Comparison of ENCODE assay signal across 1 cellular context in the genomic region with DNA sequence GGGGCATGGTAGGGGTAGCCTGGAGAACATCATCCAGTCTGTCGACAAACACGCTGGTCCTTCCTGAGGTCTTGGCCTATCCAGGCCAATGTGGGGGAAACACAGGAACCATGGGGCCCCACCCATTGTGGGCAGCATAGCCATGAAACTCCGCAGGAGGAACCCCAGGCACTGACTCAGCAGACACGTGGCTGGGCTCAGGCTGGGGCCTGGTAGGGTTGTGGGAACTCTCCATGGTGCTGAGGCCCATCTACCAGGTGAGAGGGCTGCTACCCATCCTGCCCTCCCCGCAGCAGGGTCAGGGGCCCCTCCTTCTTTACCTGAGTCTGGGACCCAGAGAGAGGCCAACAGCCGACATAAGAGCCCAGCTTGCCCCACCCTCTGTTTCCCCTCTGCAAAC.
A peak's percentile ranks its signal among the peaks of the same experiment; 100 is the strongest.
TF ChIP-seq lines count a peak whose summit lies in the region.

No MANE protein-coding gene starts in this region.

TF ChIP-seq in HepG2, 621 proteins besides CTCF, POLR2A, EP300 and RAD21 (continued from another document):
- TF ChIP-seq, protein P1, sequence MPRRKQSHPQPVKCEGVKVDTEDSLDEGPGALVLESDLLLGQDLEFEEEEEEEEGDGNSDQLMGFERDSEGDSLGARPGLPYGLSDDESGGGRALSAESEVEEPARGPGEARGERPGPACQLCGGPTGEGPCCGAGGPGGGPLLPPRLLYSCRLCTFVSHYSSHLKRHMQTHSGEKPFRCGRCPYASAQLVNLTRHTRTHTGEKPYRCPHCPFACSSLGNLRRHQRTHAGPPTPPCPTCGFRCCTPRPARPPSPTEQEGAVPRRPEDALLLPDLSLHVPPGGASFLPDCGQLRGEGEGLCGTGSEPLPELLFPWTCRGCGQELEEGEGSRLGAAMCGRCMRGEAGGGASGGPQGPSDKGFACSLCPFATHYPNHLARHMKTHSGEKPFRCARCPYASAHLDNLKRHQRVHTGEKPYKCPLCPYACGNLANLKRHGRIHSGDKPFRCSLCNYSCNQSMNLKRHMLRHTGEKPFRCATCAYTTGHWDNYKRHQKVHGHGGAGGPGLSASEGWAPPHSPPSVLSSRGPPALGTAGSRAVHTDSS (CRISPR knock-in tag; conservative IDR thresholded peaks at IDR 0.05) = no peak
- TF ChIP-seq CHD4 (IDR thresholded peaks at IDR 0.05; ENCODE audit: borderline replicate concordance, low read length) = no peak
- peak; percentile 55; the same call in 1 of the 2 replicates for TF ChIP-seq HES4 (CRISPR knock-in tag; IDR thresholded peaks at IDR 0.05; ENCODE audit: borderline replicate concordance)
- TF ChIP-seq FOXA3 (CRISPR knock-in tag; IDR thresholded peaks at IDR 0.05) = 0 out of 2 replicates have a peak, but pooled peaks have one; percentile 11
- TF ChIP-seq, protein P2, sequence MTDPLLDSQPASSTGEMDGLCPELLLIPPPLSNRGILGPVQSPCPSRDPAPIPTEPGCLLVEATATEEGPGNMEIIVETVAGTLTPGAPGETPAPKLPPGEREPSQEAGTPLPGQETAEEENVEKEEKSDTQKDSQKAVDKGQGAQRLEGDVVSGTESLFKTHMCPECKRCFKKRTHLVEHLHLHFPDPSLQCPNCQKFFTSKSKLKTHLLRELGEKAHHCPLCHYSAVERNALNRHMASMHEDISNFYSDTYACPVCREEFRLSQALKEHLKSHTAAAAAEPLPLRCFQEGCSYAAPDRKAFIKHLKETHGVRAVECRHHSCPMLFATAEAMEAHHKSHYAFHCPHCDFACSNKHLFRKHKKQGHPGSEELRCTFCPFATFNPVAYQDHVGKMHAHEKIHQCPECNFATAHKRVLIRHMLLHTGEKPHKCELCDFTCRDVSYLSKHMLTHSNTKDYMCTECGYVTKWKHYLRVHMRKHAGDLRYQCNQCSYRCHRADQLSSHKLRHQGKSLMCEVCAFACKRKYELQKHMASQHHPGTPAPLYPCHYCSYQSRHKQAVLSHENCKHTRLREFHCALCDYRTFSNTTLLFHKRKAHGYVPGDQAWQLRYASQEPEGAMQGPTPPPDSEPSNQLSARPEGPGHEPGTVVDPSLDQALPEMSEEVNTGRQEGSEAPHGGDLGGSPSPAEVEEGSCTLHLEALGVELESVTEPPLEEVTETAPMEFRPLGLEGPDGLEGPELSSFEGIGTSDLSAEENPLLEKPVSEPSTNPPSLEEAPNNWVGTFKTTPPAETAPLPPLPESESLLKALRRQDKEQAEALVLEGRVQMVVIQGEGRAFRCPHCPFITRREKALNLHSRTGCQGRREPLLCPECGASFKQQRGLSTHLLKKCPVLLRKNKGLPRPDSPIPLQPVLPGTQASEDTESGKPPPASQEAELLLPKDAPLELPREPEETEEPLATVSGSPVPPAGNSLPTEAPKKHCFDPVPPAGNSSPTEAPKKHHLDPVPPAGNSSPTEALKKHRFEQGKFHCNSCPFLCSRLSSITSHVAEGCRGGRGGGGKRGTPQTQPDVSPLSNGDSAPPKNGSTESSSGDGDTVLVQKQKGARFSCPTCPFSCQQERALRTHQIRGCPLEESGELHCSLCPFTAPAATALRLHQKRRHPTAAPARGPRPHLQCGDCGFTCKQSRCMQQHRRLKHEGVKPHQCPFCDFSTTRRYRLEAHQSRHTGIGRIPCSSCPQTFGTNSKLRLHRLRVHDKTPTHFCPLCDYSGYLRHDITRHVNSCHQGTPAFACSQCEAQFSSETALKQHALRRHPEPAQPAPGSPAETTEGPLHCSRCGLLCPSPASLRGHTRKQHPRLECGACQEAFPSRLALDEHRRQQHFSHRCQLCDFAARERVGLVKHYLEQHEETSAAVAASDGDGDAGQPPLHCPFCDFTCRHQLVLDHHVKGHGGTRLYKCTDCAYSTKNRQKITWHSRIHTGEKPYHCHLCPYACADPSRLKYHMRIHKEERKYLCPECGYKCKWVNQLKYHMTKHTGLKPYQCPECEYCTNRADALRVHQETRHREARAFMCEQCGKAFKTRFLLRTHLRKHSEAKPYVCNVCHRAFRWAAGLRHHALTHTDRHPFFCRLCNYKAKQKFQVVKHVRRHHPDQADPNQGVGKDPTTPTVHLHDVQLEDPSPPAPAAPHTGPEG (CRISPR knock-in tag; IDR thresholded peaks at IDR 0.05) = peak; percentile 58; the same call in 1 of the 2 replicates
- peak; percentile 66; the same call in 1 of the 2 replicates for TF ChIP-seq ZFP37 (CRISPR knock-in tag; IDR thresholded peaks at IDR 0.05; ENCODE audit: borderline replicate concordance)
- TF ChIP-seq ZNF572 (CRISPR knock-in tag; IDR thresholded peaks at IDR 0.05) = no peak
- TF ChIP-seq, protein P3, sequence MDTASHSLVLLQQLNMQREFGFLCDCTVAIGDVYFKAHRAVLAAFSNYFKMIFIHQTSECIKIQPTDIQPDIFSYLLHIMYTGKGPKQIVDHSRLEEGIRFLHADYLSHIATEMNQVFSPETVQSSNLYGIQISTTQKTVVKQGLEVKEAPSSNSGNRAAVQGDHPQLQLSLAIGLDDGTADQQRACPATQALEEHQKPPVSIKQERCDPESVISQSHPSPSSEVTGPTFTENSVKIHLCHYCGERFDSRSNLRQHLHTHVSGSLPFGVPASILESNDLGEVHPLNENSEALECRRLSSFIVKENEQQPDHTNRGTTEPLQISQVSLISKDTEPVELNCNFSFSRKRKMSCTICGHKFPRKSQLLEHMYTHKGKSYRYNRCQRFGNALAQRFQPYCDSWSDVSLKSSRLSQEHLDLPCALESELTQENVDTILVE (CRISPR knock-in tag; IDR thresholded peaks at IDR 0.05) = 0 out of 2 replicates have a peak, but pooled peaks have one; percentile 39
- TF ChIP-seq, protein P4, sequence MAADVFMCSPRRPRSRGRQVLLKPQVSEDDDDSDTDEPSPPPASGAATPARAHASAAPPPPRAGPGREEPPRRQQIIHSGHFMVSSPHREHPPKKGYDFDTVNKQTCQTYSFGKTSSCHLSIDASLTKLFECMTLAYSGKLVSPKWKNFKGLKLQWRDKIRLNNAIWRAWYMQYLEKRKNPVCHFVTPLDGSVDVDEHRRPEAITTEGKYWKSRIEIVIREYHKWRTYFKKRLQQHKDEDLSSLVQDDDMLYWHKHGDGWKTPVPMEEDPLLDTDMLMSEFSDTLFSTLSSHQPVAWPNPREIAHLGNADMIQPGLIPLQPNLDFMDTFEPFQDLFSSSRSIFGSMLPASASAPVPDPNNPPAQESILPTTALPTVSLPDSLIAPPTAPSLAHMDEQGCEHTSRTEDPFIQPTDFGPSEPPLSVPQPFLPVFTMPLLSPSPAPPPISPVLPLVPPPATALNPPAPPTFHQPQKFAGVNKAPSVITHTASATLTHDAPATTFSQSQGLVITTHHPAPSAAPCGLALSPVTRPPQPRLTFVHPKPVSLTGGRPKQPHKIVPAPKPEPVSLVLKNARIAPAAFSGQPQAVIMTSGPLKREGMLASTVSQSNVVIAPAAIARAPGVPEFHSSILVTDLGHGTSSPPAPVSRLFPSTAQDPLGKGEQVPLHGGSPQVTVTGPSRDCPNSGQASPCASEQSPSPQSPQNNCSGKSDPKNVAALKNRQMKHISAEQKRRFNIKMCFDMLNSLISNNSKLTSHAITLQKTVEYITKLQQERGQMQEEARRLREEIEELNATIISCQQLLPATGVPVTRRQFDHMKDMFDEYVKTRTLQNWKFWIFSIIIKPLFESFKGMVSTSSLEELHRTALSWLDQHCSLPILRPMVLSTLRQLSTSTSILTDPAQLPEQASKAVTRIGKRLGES (CRISPR knock-in tag; IDR thresholded peaks at IDR 0.05; ENCODE audit: borderline replicate concordance) = peak; percentile 60; the same call in 1 of the 2 replicates
- no peak for TF ChIP-seq FOXJ3 (CRISPR knock-in tag; IDR thresholded peaks at IDR 0.05; ENCODE audit: borderline replicate concordance)
- no peak for TF ChIP-seq NONO (IDR thresholded peaks at IDR 0.05)
- no peak for TF ChIP-seq NONO (CRISPR knock-in tag; conservative IDR thresholded peaks at IDR 0.05)
- 0 out of 2 replicates have a peak, but pooled peaks have one; percentile 44 for TF ChIP-seq RFXAP (CRISPR knock-in tag; IDR thresholded peaks at IDR 0.05; ENCODE audit: borderline replicate concordance)
- TF ChIP-seq TSC22D2 (CRISPR knock-in tag; IDR thresholded peaks at IDR 0.05; ENCODE audit: borderline replicate concordance) = peak; percentile 71; the same call in 1 of the 2 replicates
- 0 out of 2 replicates have a peak, but pooled peaks have one; percentile 37 for TF ChIP-seq ZNF263 (CRISPR knock-in tag; IDR thresholded peaks at IDR 0.05)
- no peak for TF ChIP-seq CENPT (CRISPR knock-in tag; IDR thresholded peaks at IDR 0.05; ENCODE audit: low read depth)
- TF ChIP-seq, protein P5, sequence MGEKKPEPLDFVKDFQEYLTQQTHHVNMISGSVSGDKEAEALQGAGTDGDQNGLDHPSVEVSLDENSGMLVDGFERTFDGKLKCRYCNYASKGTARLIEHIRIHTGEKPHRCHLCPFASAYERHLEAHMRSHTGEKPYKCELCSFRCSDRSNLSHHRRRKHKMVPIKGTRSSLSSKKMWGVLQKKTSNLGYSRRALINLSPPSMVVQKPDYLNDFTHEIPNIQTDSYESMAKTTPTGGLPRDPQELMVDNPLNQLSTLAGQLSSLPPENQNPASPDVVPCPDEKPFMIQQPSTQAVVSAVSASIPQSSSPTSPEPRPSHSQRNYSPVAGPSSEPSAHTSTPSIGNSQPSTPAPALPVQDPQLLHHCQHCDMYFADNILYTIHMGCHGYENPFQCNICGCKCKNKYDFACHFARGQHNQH (CRISPR knock-in tag; IDR thresholded peaks at IDR 0.05) = no peak; the same call in 1 of the 2 replicates
- TF ChIP-seq, protein P6, sequence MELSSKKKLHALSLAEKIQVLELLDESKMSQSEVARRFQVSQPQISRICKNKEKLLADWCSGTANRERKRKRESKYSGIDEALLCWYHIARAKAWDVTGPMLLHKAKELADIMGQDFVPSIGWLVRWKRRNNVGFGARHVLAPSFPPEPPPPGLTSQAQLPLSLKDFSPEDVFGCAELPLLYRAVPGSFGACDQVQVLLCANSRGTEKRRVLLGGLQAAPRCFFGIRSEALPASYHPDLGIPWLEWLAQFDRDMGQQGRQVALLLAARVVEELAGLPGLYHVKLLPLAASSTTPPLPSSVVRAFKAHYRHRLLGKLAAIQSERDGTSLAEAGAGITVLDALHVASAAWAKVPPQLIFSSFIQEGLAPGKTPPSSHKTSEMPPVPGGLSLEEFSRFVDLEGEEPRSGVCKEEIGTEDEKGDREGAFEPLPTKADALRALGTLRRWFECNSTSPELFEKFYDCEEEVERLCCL (CRISPR knock-in tag; IDR thresholded peaks at IDR 0.05; ENCODE audit: borderline replicate concordance) = no peak
- TF ChIP-seq, protein P7, sequence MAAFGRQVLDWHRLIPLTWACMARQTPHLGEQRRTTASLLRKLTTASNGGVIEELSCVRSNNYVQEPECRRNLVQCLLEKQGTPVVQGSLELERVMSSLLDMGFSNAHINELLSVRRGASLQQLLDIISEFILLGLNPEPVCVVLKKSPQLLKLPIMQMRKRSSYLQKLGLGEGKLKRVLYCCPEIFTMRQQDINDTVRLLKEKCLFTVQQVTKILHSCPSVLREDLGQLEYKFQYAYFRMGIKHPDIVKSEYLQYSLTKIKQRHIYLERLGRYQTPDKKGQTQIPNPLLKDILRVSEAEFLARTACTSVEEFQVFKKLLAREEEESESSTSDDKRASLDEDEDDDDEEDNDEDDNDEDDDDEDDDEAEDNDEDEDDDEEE (CRISPR knock-in tag; IDR thresholded peaks at IDR 0.05) = no peak
- peak; percentile 76; the same call in 1 of the 2 replicates for TF ChIP-seq ZSCAN12 (CRISPR knock-in tag; IDR thresholded peaks at IDR 0.05)
- TF ChIP-seq SAP130 (CRISPR knock-in tag; IDR thresholded peaks at IDR 0.05; ENCODE audit: low read depth) = peak; percentile 89
- peak; percentile 70; the same call in 1 of the 2 replicates for TF ChIP-seq MEIS2 (CRISPR knock-in tag; IDR thresholded peaks at IDR 0.05)
- no peak for TF ChIP-seq BHLHE40 (IDR thresholded peaks at IDR 0.05; ENCODE audit: low read length)
